ENCODE assay signal across 20 cellular contexts in the genomic region with DNA sequence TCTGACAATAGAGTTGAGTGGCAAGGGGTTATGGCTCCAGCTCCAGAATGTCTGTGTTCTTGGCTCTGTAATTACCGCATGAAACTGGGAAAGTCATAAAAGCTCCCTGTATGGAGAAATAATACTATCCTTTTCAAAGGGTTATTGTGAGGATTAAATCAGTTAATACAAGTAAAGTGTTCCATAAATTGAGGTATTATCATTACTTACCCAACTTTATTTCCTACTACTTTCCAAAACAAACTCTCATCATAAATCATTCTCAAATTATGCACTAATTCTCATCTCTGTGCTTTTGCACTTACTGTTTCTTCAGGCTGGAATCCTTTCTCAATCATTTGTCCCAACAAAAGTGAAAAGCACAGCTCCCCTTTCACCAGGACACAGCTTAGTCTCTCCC.
"Had no signal": no experiment of that assay in that cellular context is flagged by ENCODE, and none has a peak within 500 bp of the region (broad histone marks: within the 10 kb centered on the region; RNA-seq: fewer than 3 reads in every experiment).

No MANE protein-coding gene starts in this region.

- H3K27ac ChIP-seq: coronary artery, left lung, pancreas, suprapubic skin, vagina had no signal

- H3K36me3 ChIP-seq: left lung, pancreas, suprapubic skin, vagina had no signal

- H3K4me1 ChIP-seq: left lung, suprapubic skin, vagina had no signal

- DNase-seq: activated CD4-positive, alpha-beta T cell treated with anti-CD3 and anti-CD28 coated beads, Interleukin-2, amount 10 ng/mL, durations not matched to agents 24 days and 14 days; activated CD8-positive, alpha-beta T cell treated with anti-CD3 and anti-CD28 coated beads for 36 hours; activated naive CD4-positive, alpha-beta T cell; activated naive CD8-positive, alpha-beta T cell treated with anti-CD3 and anti-CD28 coated beads, Interleukin-2, amount 10 ng/mL, durations not matched to agents 7 days and 5 days; activated T-cell treated with anti-CD3 and anti-CD28 coated beads, Interleukin-2, amount 50 U/mL, for 1 hour; amygdala; erythroblast; head of caudate nucleus; left lung; midbrain; pancreas; stimulated activated CD4-positive, alpha-beta T cell treated with anti-CD3 and anti-CD28 coated beads, Interleukin-4, amount 100 ng/mL, for 1 hour; stimulated activated naive CD8-positive, alpha-beta T cell treated with anti-CD3 and anti-CD28 coated beads, Interleukin-15, amount 100 ng/mL, for 72 hours; T1000 had no signal

- ATAC-seq: activated CD8-positive, alpha-beta T cell treated with anti-CD3 and anti-CD28 coated beads for 36 hours; activated T-helper 17 cell treated with anti-CD3 and anti-CD28 coated beads, Interleukin-2, amount 50 U/mL, for 72 hours; left lung; pancreas; sciatic nerve; stimulated activated naive CD8-positive, alpha-beta T cell treated with anti-CD3 and anti-CD28 coated beads, Interleukin-15, amount 100 ng/mL, for 72 hours had no signal

- H3K4me3 ChIP-seq: coronary artery, left lung, pancreas, smooth muscle cell, suprapubic skin, vagina had no signal

- H3K9me3 ChIP-seq: left lung, pancreas, suprapubic skin, vagina had no signal

- H3K27me3 ChIP-seq: left lung, pancreas, suprapubic skin, vagina had no signal
